ENCODE assay signal across 20 cellular contexts in genomic region chr16:88926374-88926990, GRCh38. TPM values are rescaled to one million over a fixed set of nuclear protein-coding genes. Genes with fewer than 3 reads are reported as not detected.
DNase-seq lines count a peak whose midpoint lies in the region; ATAC-seq and TF ChIP-seq lines count a peak whose summit lies in the region.
"Had no signal": no experiment of that assay in that cellular context is flagged by ENCODE, and none has a peak within 500 bp of the region (broad histone marks: within the 10 kb centered on the region; RNA-seq: fewer than 3 reads in every experiment).

No MANE protein-coding gene starts in this region.

- no peak for TF ChIP-seq POLR2A in HCT116 (IDR thresholded peaks at IDR 0.05; ENCODE audit: borderline replicate concordance, extremely low read depth, insufficient read depth, insufficient read length)

- peak overlapping the region; percentile 62 for H2AFZ ChIP-seq in HCT116 (ENCODE audit: low read depth, low read length, poor library complexity, severe bottlenecking)

- H3K9me2 ChIP-seq in HCT116 (ENCODE audit: insufficient read depth), result no peaks in the 10 kb centered on the region

- no TSS peak for BruUV-seq in HCT116 (replicated peaks; lab: Mats Ljungman, UMichigan)
- BruUV-seq in Panc1 (replicated peaks; lab: Mats Ljungman, UMichigan), result no TSS peak

- H3K4me3 ChIP-seq in HCT116 (replicated peaks in 1 of 2; ENCODE audit: low read depth in 1 of 2, low read length in 2 of 2) (peak overlapping the region; percentile 33 to 52), Panc1 (ENCODE audit: low read depth in 2 of 2, low read length in 2 of 2) (peak overlapping the region; percentile 17 to 36; a peak in 3 of 4 replicates)
- H3K4me3 ChIP-seq: Peyer's patch, thyroid gland had no signal

- no peaks in the 10 kb centered on the region; the same call in 1 of the 2 replicates for H3K79me2 ChIP-seq in HCT116 (ENCODE audit: insufficient read depth, low read length)

- H3K36me3 ChIP-seq in HCT116 (ENCODE audit: control insufficient read depth in 1 of 2, insufficient read depth in 2 of 2, low read length in 2 of 2) (no peaks in the 10 kb centered on the region), Panc1 (ENCODE audit: control insufficient read depth, insufficient read depth, low read length) (no peaks in the 10 kb centered on the region)
- H3K36me3 ChIP-seq: Peyer's patch, thyroid gland had no signal

- no peaks in the 10 kb centered on the region for H3K27me3 ChIP-seq in HCT116 (ENCODE audit: insufficient read depth, low read length)
- no peaks in the 10 kb centered on the region for H3K27me3 ChIP-seq in Panc1 (ENCODE audit: control insufficient read depth, insufficient read depth, low read length)
- H3K27me3 ChIP-seq: Peyer's patch, thyroid gland had no signal

- H3K9ac ChIP-seq in HCT116 (ENCODE audit: low read length), result peak overlapping the region; percentile 58

- H3K4me1 ChIP-seq in HCT116 (ENCODE audit: control insufficient read depth in 1 of 2, insufficient read depth in 2 of 2, low read length in 2 of 2), result peaks cover 47 to 63% of the 10 kb centered on the region in 2 experiments
- peaks cover 69% of the 10 kb centered on the region for H3K4me1 ChIP-seq in Panc1 (ENCODE audit: control insufficient read depth, insufficient read depth, low read length)

- no peaks in the 10 kb centered on the region for H4K20me1 ChIP-seq in HCT116 (ENCODE audit: insufficient read depth)

- H3K9me3 ChIP-seq in HCT116 (ENCODE audit: control insufficient read depth in 1 of 2, insufficient read depth in 1 of 2, low read depth in 1 of 2, low read length in 2 of 2) (no peaks in the 10 kb centered on the region; a peak in 1 of 4 replicates), Panc1 (ENCODE audit: control insufficient read depth, insufficient read depth, low read depth, low read length) (no peaks in the 10 kb centered on the region)
- H3K9me3 ChIP-seq: Peyer's patch, thyroid gland had no signal

- DNase-seq in 8988T (peak; percentile 97), HCT116 (ENCODE audit: low read depth, low spot score) (peak; percentile 78), Panc1 (ENCODE audit: low read depth, low spot score) (no peak), iPS-NIHi7 (ENCODE audit: extremely low spot score) (peak; percentile 62), NCI-H1694 (lab: John Stamatoyannopoulos, UW) (no peak), GM13977 (ENCODE audit: low spot score) (no peak), NCI-H1092 treated with DMSO at 0.1 percent for 48 hours (lab: John Stamatoyannopoulos, UW) (no peak)
- DNase-seq: activated CD4-positive, alpha-beta T cell treated with anti-CD3 and anti-CD28 coated beads, Interleukin-2, amount 10 ng/mL, durations not matched to agents 24 days and 14 days; anterior cingulate cortex; CD4-positive, CD25-positive, alpha-beta regulatory T cell; cerebellar nuclear complex; effector memory CD8-positive, alpha-beta T cell; hippocampal formation; NCI-H748 treated with DMSO at 0.1 percent for 48 hours; Peyer's patch; stimulated activated CD4-positive, alpha-beta T cell treated with anti-CD3 and anti-CD28 coated beads, Interleukin-12 subunit alpha, Interleukin-12 subunit beta, amount 100 ng/mL, for 4 hours; thyroid gland had no signal

- ATAC-seq in HCT116 (peak; percentile 78), Panc1 (peak; percentile 44), GM19455 (IDR thresholded peaks at IDR 0.05; ENCODE audit: unreplicated experiment) (no peak)
- ATAC-seq: effector memory CD8-positive, alpha-beta T cell had no signal

- RAD21 ChIA-PET in HCT116 (lab: Charles Lee; ENCODE audit: low non-redundant PET in 1 of 2, low total read pairs in 2 of 2, uncharacterized antibody in 2 of 2, unreplicated experiment in 2 of 2), result no interaction called here

- no peak for TF ChIP-seq RAD21 in HCT116 (IDR thresholded peaks at IDR 0.05; ENCODE audit: low read depth)

- intact Hi-C loops in HCT116 (cut with micrococcal nuclease) (no loop called here), Panc1 (cut with micrococcal nuclease; ENCODE audit: unreplicated experiment) (no loop called here)

- H3K27ac ChIP-seq in HCT116 (ENCODE audit: low read depth, low read length) (peak overlapping the region; percentile 71), Panc1 (ENCODE audit: low read length) (peak overlapping the region; percentile 83)
- H3K27ac ChIP-seq: thyroid gland had no signal

- CTCF ChIA-PET in HCT116 (lab: Charles Lee) (interaction anchor here (0.6 to 1.7 kb wide), 5 partner anchors 15 to 241 kb away, joined by 3 to 7 read pairs (median 4); no protein-coding TSS in a partner anchor), Panc1 (lab: Charles Lee) (no interaction called here)

- POLR2A ChIA-PET in HCT116 (lab: Charles Lee), result no interaction called here
- POLR2A ChIA-PET in Panc1 (lab: Charles Lee), result no interaction called here

- peak overlapping the region; percentile 83 for H3K4me2 ChIP-seq in HCT116 (ENCODE audit: low read length)

- in situ Hi-C loops in Panc1 (cut with HindIII; ENCODE audit: low pct_unique_long_range_greater_than_20kb, low sequenced_read_pairs) (no loop called here), GM13977 (cut with MboI; ENCODE audit: low pct_unique_long_range_greater_than_20kb, low sequenced_read_pairs, unreplicated experiment) (no loop called here)

- TF ChIP-seq CTCF in HCT116 (IDR thresholded peaks at IDR 0.05 in 2 of 3, conservative IDR thresholded peaks at IDR 0.05 in 1 of 3; ENCODE audit: borderline replicate concordance in 1 of 3, insufficient read depth in 1 of 3, low read depth in 2 of 3, low read length in 2 of 3) (no peak), Panc1 (IDR thresholded peaks at IDR 0.05) (no peak), GM13977 (IDR thresholded peaks at IDR 0.05; ENCODE audit: extremely low read depth, insufficient read depth, missing control alignments) (no peak)

TF ChIP-seq in HCT116, 20 proteins besides CTCF, POLR2A, EP300 and RAD21:
- TF ChIP-seq ZBTB33 (IDR thresholded peaks at IDR 0.05; ENCODE audit: extremely low read depth, insufficient replicate concordance, low read length), result peak; percentile 6
- no peak for TF ChIP-seq ELF1 (IDR thresholded peaks at IDR 0.05; ENCODE audit: borderline replicate concordance, low read depth)
- TF ChIP-seq POLR2AphosphoS5 (IDR thresholded peaks at IDR 0.05; ENCODE audit: low read depth, low read length), result peak; percentile 39

RNA-seq across cellular contexts. Expression of gene CBFA2T3, which starts 50.5 kb away (rescaled TPM):
- total RNA-seq in HCT116 (2021; ENCODE audit: unreplicated experiment) (19.1 TPM), Panc1 (2021; ENCODE audit: unreplicated experiment) (13.7 TPM)
- polyA plus RNA-seq in HCT116 (2012), result 16.8 and 17.8 TPM in 2 replicates
- 22.0 TPM for polyA plus RNA-seq in Panc1 (2012; ENCODE audit: insufficient read length)
- total RNA-seq: activated CD4-positive, alpha-beta T cell treated with anti-CD3 and anti-CD28 coated beads, Interleukin-2, amount 10 ng/mL, durations not matched to agents 24 days and 14 days; H4; pulmonary artery endothelial cell had no signal

Comparison
In these comparisons a context has a peak if more than half of its experiments do, and no peak if none do; other contexts are left out.
1. DNase-seq: peak in 8988T (single experiment), HCT116 (single experiment) and iPS-NIHi7 (single experiment); none in Panc1 (single experiment), NCI-H1694 (single experiment), GM13977 (single experiment) and NCI-H1092 treated with DMSO at 0.1 percent for 48 hours (single experiment).